ENCODE assay signal across 1 cellular context in genomic region chr20:31740208-31740607, GRCh38.
TF ChIP-seq lines count a peak whose summit lies in the region.

No MANE protein-coding gene starts in this region.

TF ChIP-seq in H1, 55 proteins besides CTCF, POLR2A, EP300 and RAD21:
- TF ChIP-seq CBX5 (IDR thresholded peaks at IDR 0.05; ENCODE audit: low read depth, low read length) (no peak), TEAD4 (IDR thresholded peaks at IDR 0.05; ENCODE audit: low read depth, low read length) (no peak), KDM4A (IDR thresholded peaks at IDR 0.05; ENCODE audit: low read depth, low read length, severe bottlenecking) (no peak), RFX5 (IDR thresholded peaks at IDR 0.05; ENCODE audit: borderline replicate concordance, low read depth, low read length) (no peak), YY1 (IDR thresholded peaks at IDR 0.05; ENCODE audit: low read depth, low read length) (no peak), SIN3A (conservative IDR thresholded peaks at IDR 0.05 in 1 of 2, IDR thresholded peaks at IDR 0.05 in 1 of 2; ENCODE audit: low read depth in 1 of 2, low read length in 2 of 2) (no peak), CEBPB (IDR thresholded peaks at IDR 0.05; ENCODE audit: low read depth, low read length) (no peak), CBX8 (IDR thresholded peaks at IDR 0.05; ENCODE audit: borderline replicate concordance, low read depth, low read length) (no peak), SRF (IDR thresholded peaks at IDR 0.05; ENCODE audit: low read depth, low read length) (no peak), NANOG (IDR thresholded peaks at IDR 0.05; ENCODE audit: insufficient read depth, low read depth, low read length, poor library complexity, severe bottlenecking) (no peak), EZH2 (IDR thresholded peaks at IDR 0.05; ENCODE audit: low read depth, low read length, severe bottlenecking) (no peak), TCF12 (IDR thresholded peaks at IDR 0.05; ENCODE audit: low read depth, low read length) (no peak), CHD7 (IDR thresholded peaks at IDR 0.05; ENCODE audit: insufficient replicate concordance, low read length) (no peak), ASH2L (IDR thresholded peaks at IDR 0.05; ENCODE audit: low read length) (no peak)
